ENCODE assay signal across 10 cellular contexts in genomic region chr12:108312885-108313203, GRCh38. TPM values are rescaled to one million over a fixed set of nuclear protein-coding genes. Genes with fewer than 3 reads are reported as not detected.
A peak's percentile ranks its signal among the peaks of the same experiment; 100 is the strongest.
DNase-seq lines count a peak whose midpoint lies in the region; TF ChIP-seq lines count a peak whose summit lies in the region.
"Had no signal": no experiment of that assay in that cellular context is flagged by ENCODE, and none has a peak within 500 bp of the region (broad histone marks: within the 10 kb centered on the region; RNA-seq: fewer than 3 reads in every experiment).

No MANE protein-coding gene starts in this region.

- H3K27me3 Mint-ChIP-seq in chondrocyte (ENCODE audit: low read depth), result no peaks in the 10 kb centered on the region

- H3K4me1 Mint-ChIP-seq in chondrocyte (ENCODE audit: low read depth), result peaks cover 66% of the 10 kb centered on the region

- H3K4me3 Mint-ChIP-seq in chondrocyte (ENCODE audit: unreplicated experiment), result no peak overlapping the region

- peaks cover 6% of the 10 kb centered on the region for H3K36me3 Mint-ChIP-seq in chondrocyte (ENCODE audit: low read depth)

- DNase-seq in HL-60 (ENCODE audit: low read depth in 1 of 2, low spot score in 1 of 2) (no peak), chondrocyte (ENCODE audit: low spot score) (no peak), left kidney (ENCODE audit: low read depth, low spot score) (peak; percentile 34), NCI-H446 treated with DMSO at 0.1 percent for 48 hours (lab: John Stamatoyannopoulos, UW) (no peak), HK-2 (ENCODE audit: unreplicated experiment) (no peak)
- DNase-seq in activated CD4-positive, alpha-beta T cell treated with anti-CD3 and anti-CD28 coated beads, Interleukin-2, amount 50 U/mL, for 48 hours, result no peak
- no peak for DNase-seq in activated T-cell treated with anti-CD3 and anti-CD28 coated beads, Interleukin-2, amount 50 U/mL, for 1 hour
- DNase-seq: DMS79, glutamatergic neuron had no signal

- H3K27me3 ChIP-seq in HL-60 (ENCODE audit: insufficient read depth, poor library complexity, severe bottlenecking), result no peaks in the 10 kb centered on the region

- peak overlapping the region; percentile 85 for H3K27ac Mint-ChIP-seq in chondrocyte (ENCODE audit: unreplicated experiment)

- H3K27ac ChIP-seq in HL-60 (replicated peaks) (peak overlapping the region; percentile 79), skin epidermis (peak overlapping the region in 19 of 21 experiments; percentile 5 to 78 (median 52))

- H3K4me3 ChIP-seq in HL-60 (replicated peaks; ENCODE audit: insufficient read depth, low read length) (no peak overlapping the region), skin epidermis (no peak overlapping the region)

- no peaks in the 10 kb centered on the region for H3K9me3 Mint-ChIP-seq in chondrocyte (ENCODE audit: low read depth)

- TF ChIP-seq CTCF in HL-60 (IDR thresholded peaks at IDR 0.05; ENCODE audit: insufficient read depth, low read length) (no peak), chondrocyte (IDR thresholded peaks at IDR 0.05) (no peak)

RNA-seq across cellular contexts. Expression of gene CMKLR1, which starts 26.3 kb away (rescaled TPM):
- total RNA-seq in chondrocyte, result 31.2 to 74.3 TPM (median 32.9 TPM) in 3 replicates
